ENCODE assay signal across 18 cellular contexts in genomic region chr3:95319921-95320494, GRCh38.
DNase-seq lines count a peak whose midpoint lies in the region; ATAC-seq, FAIRE-seq and TF ChIP-seq lines count a peak whose summit lies in the region.
"Had no signal": no experiment of that assay in that cellular context is flagged by ENCODE, and none has a peak within 500 bp of the region (broad histone marks: within the 10 kb centered on the region; RNA-seq: fewer than 3 reads in every experiment).

No MANE protein-coding gene starts in this region.

- TF ChIP-seq RAD21 in SK-N-SH (IDR thresholded peaks at IDR 0.05; ENCODE audit: low read length) (no peak), GM12878 (IDR thresholded peaks at IDR 0.05; ENCODE audit: insufficient read depth, low read depth, low read length) (no peak)

- H3K27me3 ChIP-seq in SK-N-SH (ENCODE audit: insufficient read depth) (no peaks in the 10 kb centered on the region), GM12878 (replicated peaks in 1 of 2; ENCODE audit: control insufficient read depth in 2 of 2, insufficient read depth in 2 of 2, low read length in 1 of 2) (no peaks in the 10 kb centered on the region), A673 (replicated peaks; ENCODE audit: insufficient read depth, low read depth, low read length, poor library complexity) (no peaks in the 10 kb centered on the region)

- BruUV-seq in GM12878 (replicated peaks; lab: Mats Ljungman, UMichigan) (no TSS peak), A673 (replicated peaks; lab: Mats Ljungman, UMichigan) (no TSS peak), OCI-LY7 (replicated peaks; lab: Mats Ljungman, UMichigan) (no TSS peak)

- H3K79me2 ChIP-seq in SK-N-SH (ENCODE audit: insufficient read depth) (no peaks in the 10 kb centered on the region), GM12878 (ENCODE audit: control insufficient read depth, insufficient read depth, low read length) (no peaks in the 10 kb centered on the region), OCI-LY7 (ENCODE audit: insufficient read depth, low read depth, low read length) (no peaks in the 10 kb centered on the region)
- H3K79me2 ChIP-seq: parathyroid adenoma had no signal

- WGBS in SK-N-SH (ENCODE audit: low lambda C conversion rate) = 35% methylated on average over 3 of the region's 3 CpGs
- 20% methylated on average over 3 of the region's 3 CpGs for WGBS in GM12878 (ENCODE audit: insufficient coverage, insufficient replicate concordance, low lambda C conversion rate, missing lambda C conversion rate)

- POLR2A ChIA-PET in SK-N-SH (lab: Yijun Ruan, JAX) = no interaction called here
- POLR2A ChIA-PET in GM12878 (lab: Charles Lee) = no interaction called here
- POLR2A ChIA-PET in A673 (lab: Charles Lee; ENCODE audit: low non-redundant PET) = no interaction called here
- POLR2A ChIA-PET in OCI-LY7 (lab: Charles Lee) = no interaction called here

- no peaks in the 10 kb centered on the region for H3F3A ChIP-seq in SK-N-SH (replicated peaks; ENCODE audit: insufficient read depth)

- H3K9ac ChIP-seq in SK-N-SH (no peak overlapping the region), GM12878 (ENCODE audit: control insufficient read depth, insufficient read depth, low read length) (no peak overlapping the region)
- H3K9ac ChIP-seq: parathyroid adenoma had no signal

- H3K9me2 ChIP-seq in SK-N-SH (no peaks in the 10 kb centered on the region), OCI-LY7 (ENCODE audit: insufficient read depth, low read length) (no peaks in the 10 kb centered on the region)

- H2AFZ ChIP-seq in SK-N-SH (ENCODE audit: low read depth) = peak overlapping the region; percentile 31; the same call in 1 of the 2 replicates
- H2AFZ ChIP-seq in GM12878 (ENCODE audit: control insufficient read depth, low read depth, low read length) = peak overlapping the region; percentile 4; the same call in 1 of the 2 replicates
- no peak overlapping the region for H2AFZ ChIP-seq in OCI-LY7 (ENCODE audit: low read length)
- H2AFZ ChIP-seq: parathyroid adenoma had no signal

- H3K4me3 ChIP-seq in SK-N-SH (ENCODE audit: low read depth in 2 of 2, low read length in 1 of 2) = no peak overlapping the region
- H3K4me3 ChIP-seq in GM12878 = no peak overlapping the region
- H3K4me3 ChIP-seq in A673 (ENCODE audit: low read depth, low read length, poor library complexity, severe bottlenecking) = no peak overlapping the region
- no peak overlapping the region for H3K4me3 ChIP-seq in OCI-LY7 (ENCODE audit: low read depth, low read length, poor library complexity, severe bottlenecking)
- H3K4me3 ChIP-seq: left ventricle myocardium inferior had no signal

- H4K20me1 ChIP-seq in SK-N-SH (ENCODE audit: insufficient read depth) (no peaks in the 10 kb centered on the region), GM12878 (ENCODE audit: control insufficient read depth, insufficient read depth) (no peaks in the 10 kb centered on the region), OCI-LY7 (ENCODE audit: insufficient read depth, low read length) (no peaks in the 10 kb centered on the region)

- RAD21 ChIA-PET in GM12878 (lab: Charles Lee; ENCODE audit: unreplicated experiment) = no interaction called here

- in situ Hi-C loops in GM12878 (cut with MboI) = no loop called here

- H3K4me1 ChIP-seq in SK-N-SH (ENCODE audit: control insufficient read depth in 1 of 2, insufficient read depth in 2 of 2, low read depth in 1 of 2, low read length in 1 of 2) = no peaks in the 10 kb centered on the region
- H3K4me1 ChIP-seq in GM12878 (ENCODE audit: control insufficient read depth, insufficient read depth, low read length) = no peaks in the 10 kb centered on the region
- H3K4me1 ChIP-seq in A673 (ENCODE audit: insufficient read depth, low read length, poor library complexity, severe bottlenecking) = no peaks in the 10 kb centered on the region
- no peaks in the 10 kb centered on the region for H3K4me1 ChIP-seq in OCI-LY7 (ENCODE audit: insufficient read depth, low read length, poor library complexity, severe bottlenecking)
- H3K4me1 ChIP-seq: left ventricle myocardium inferior, parathyroid adenoma had no signal

- intact Hi-C loops in GM12878 (cut with micrococcal nuclease; ENCODE audit: unreplicated experiment) (no loop called here), A673 (cut with micrococcal nuclease; ENCODE audit: unreplicated experiment) (no loop called here), OCI-LY7 (cut with micrococcal nuclease; ENCODE audit: unreplicated experiment) (no loop called here)

- CTCF ChIA-PET in SK-N-SH (lab: Yijun Ruan, JAX) = interaction anchor here (0.7 kb wide), 1 partner anchor 8 kb away, joined by 3 read pairs; no protein-coding TSS in a partner anchor
- CTCF ChIA-PET in GM12878 (lab: Yijun Ruan, JAX) = interaction anchor here (0.6 kb wide), 1 partner anchor 517 kb away, joined by 4 read pairs; no protein-coding TSS in a partner anchor
- CTCF ChIA-PET in A673 (lab: Charles Lee) = no interaction called here
- CTCF ChIA-PET in OCI-LY7 (lab: Charles Lee; ENCODE audit: unreplicated experiment) = no interaction called here

- H3K9me3 ChIP-seq in SK-N-SH = no peaks in the 10 kb centered on the region
- no peaks in the 10 kb centered on the region for H3K9me3 ChIP-seq in GM12878 (replicated peaks; ENCODE audit: control insufficient read depth, insufficient read depth, low read length)
- peaks cover 10% of the 10 kb centered on the region for H3K9me3 ChIP-seq in A673 (ENCODE audit: low read depth, low read length, poor library complexity, severe bottlenecking)
- H3K9me3 ChIP-seq in OCI-LY7 (ENCODE audit: low read length) = no peaks in the 10 kb centered on the region

- no peak for TF ChIP-seq POLR2A in GM12878 (IDR thresholded peaks at IDR 0.05; ENCODE audit: low read depth, low read length)

- TF ChIP-seq EP300 in SK-N-SH (IDR thresholded peaks at IDR 0.05; ENCODE audit: borderline replicate concordance in 1 of 2, low read depth in 1 of 2, low read length in 1 of 2) (no peak), GM12878 (IDR thresholded peaks at IDR 0.05; ENCODE audit: borderline replicate concordance in 1 of 2, control insufficient read depth in 1 of 2, low read depth in 2 of 2, low read length in 2 of 2) (no peak)

- FAIRE-seq in GM12878 (lab: Jason Lieb, UNC) = no peak

- TF ChIP-seq CTCF in SK-N-SH (IDR thresholded peaks at IDR 0.05) (no peak), GM12878 (IDR thresholded peaks at IDR 0.05 in 2 of 3, conservative IDR thresholded peaks at IDR 0.05 in 1 of 3; ENCODE audit: control insufficient read depth in 2 of 3, extremely low read depth in 1 of 3, insufficient read depth in 1 of 3, low read depth in 3 of 3, low read length in 3 of 3) (no peak), A673 (conservative IDR thresholded peaks at IDR 0.05; ENCODE audit: low read depth, low read length) (no peak), OCI-LY7 (conservative IDR thresholded peaks at IDR 0.05; ENCODE audit: low read length) (no peak)

- H3K4me2 ChIP-seq in SK-N-SH (no peak overlapping the region), GM12878 (ENCODE audit: control insufficient read depth, insufficient read depth) (no peak overlapping the region), OCI-LY7 (ENCODE audit: low read length) (no peak overlapping the region)

- H3K27ac ChIP-seq in SK-N-SH (ENCODE audit: low read depth in 2 of 2, low read length in 1 of 2) (no peak overlapping the region), GM12878 (ENCODE audit: control insufficient read depth, insufficient read depth) (no peak overlapping the region), A673 (ENCODE audit: low read depth, low read length, poor library complexity, severe bottlenecking) (no peak overlapping the region), OCI-LY7 (ENCODE audit: low read depth, low read length, poor library complexity, severe bottlenecking) (no peak overlapping the region)
- H3K27ac ChIP-seq: left ventricle myocardium inferior, parathyroid adenoma had no signal

- H3K36me3 ChIP-seq in SK-N-SH (replicated peaks in 1 of 2; ENCODE audit: control insufficient read depth in 1 of 2, insufficient read depth in 2 of 2, low read length in 1 of 2) (no peaks in the 10 kb centered on the region), GM12878 (ENCODE audit: control insufficient read depth in 2 of 2, insufficient read depth in 2 of 2, low read length in 1 of 2) (no peaks in the 10 kb centered on the region), A673 (ENCODE audit: insufficient read depth, low read length, poor library complexity, severe bottlenecking) (no peaks in the 10 kb centered on the region), OCI-LY7 (ENCODE audit: insufficient read depth, low read length) (no peaks in the 10 kb centered on the region)
- H3K36me3 ChIP-seq: left ventricle myocardium inferior had no signal

- SMC1A ChIA-PET in GM12878 (lab: Charles Lee; ENCODE audit: uncharacterized antibody, unreplicated experiment) = interaction anchor here (1.4 kb wide), 1 partner anchor 37 kb away, joined by 3 read pairs; no protein-coding TSS in a partner anchor

- ATAC-seq in SK-N-SH treated with all-trans-retinoic acid at 6 μM for 48 hours = no peak
- ATAC-seq in GM12878 = peak; percentile 22; the same call in 2 of the 3 replicates
- ATAC-seq in GM19324 (IDR thresholded peaks at IDR 0.05; ENCODE audit: low FRiP score, unreplicated experiment) = no peak
- ATAC-seq: activated CD4-positive, alpha-beta T cell treated with anti-CD3 and anti-CD28 coated beads for 36 hours; effector memory CD8-positive, alpha-beta T cell had no signal

- DNase-seq in SK-N-SH (no peak), GM12878 (ENCODE audit: low read depth, low spot score) (no peak), kidney glomerular epithelial cell (lab: John Stamatoyannopoulos, UW) (peak; percentile 7), A673 (ENCODE audit: low spot score) (no peak), OCI-LY7 (ENCODE audit: low spot score) (no peak), HuH-7 (ENCODE audit: low spot score) (no peak)
- DNase-seq: 8988T; activated CD4-positive, alpha-beta T cell treated with anti-CD3 and anti-CD28 coated beads for 36 hours; activated CD8-positive, alpha-beta memory T cell treated with anti-CD3 and anti-CD28 coated beads, Interleukin-2, amount 50 U/mL, for 4 hours; C1 segment of cervical spinal cord; effector memory CD8-positive, alpha-beta T cell; HFFc6; left ventricle myocardium inferior; SHP77 treated with DMSO at 0.1 percent for 48 hours; stimulated activated CD4-positive, alpha-beta T cell treated with anti-CD3 and anti-CD28 coated beads, Interleukin-4, amount 100 ng/mL, for 24 hours had no signal

TF ChIP-seq in SK-N-SH, 30 proteins besides CTCF, POLR2A, EP300 and RAD21 (continues in another document):
- no peak for TF ChIP-seq JUND (IDR thresholded peaks at IDR 0.05)

TF ChIP-seq in SK-N-SH treated with all-trans-retinoic acid at 6 μM for 48 hours, 23 proteins besides CTCF, POLR2A, EP300 and RAD21 (continues in another document):
- TF ChIP-seq SNAI2 (CRISPR knock-in tag; IDR thresholded peaks at IDR 0.05) = no peak

TF ChIP-seq in GM12878, 131 proteins besides CTCF, POLR2A, EP300 and RAD21 (continues in another document):
- TF ChIP-seq PML (IDR thresholded peaks at IDR 0.05; ENCODE audit: low read length) = no peak

Comparison
In these comparisons a context has a peak if more than half of its experiments do, and no peak if none do; other contexts are left out.
1. CTCF ChIA-PET loops: an anchor here in SK-N-SH (0.7 kb wide) and GM12878 (0.6 kb wide); none called in A673 and OCI-LY7.